11 cellular contexts compared by ENCODE assay signal in the genomic region with DNA sequence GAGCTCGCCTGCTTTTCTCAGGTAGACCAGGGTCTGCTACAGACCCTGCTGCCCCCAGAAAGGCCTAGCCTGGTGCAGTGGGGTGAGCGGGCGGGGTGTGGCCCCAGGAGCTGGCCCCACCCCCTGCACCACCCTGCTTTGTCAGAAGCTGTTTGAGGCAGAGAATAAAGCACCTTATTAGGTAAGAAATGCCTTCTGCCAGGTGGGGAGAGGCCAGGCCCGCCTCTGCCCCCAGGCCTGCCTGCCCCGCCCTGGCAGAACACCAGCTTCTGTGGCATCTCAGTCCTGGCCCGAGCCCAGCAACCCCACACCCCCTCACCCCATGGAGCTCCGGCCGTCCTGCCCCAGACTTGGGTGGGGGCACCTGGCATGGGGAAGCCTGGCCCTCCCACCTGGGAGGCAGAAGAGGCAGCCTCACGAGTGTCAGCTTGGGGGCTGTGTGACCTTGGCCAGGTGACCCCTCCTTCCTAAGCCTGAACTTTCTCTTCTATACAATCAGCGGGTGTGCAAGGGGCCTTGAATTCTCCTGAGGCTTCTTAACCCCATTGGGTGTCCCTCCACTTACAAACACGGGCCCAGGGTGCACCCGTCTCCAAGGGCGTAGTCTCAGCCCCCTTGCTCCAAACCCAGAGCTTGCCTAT. TPM values are rescaled to one million over a fixed set of nuclear protein-coding genes. Genes with fewer than 3 reads are reported as not detected.
A peak's percentile ranks its signal among the peaks of the same experiment; 100 is the strongest.
DNase-seq lines count a peak whose midpoint lies in the region; ATAC-seq, FAIRE-seq and TF ChIP-seq lines count a peak whose summit lies in the region.
"Had no signal": no experiment of that assay in that cellular context is flagged by ENCODE, and none has a peak within 500 bp of the region (broad histone marks: within the 10 kb centered on the region; RNA-seq: fewer than 3 reads in every experiment).

No MANE protein-coding gene starts in this region.

- H2AK5ac ChIP-seq in mesendoderm (ENCODE audit: low read length), result no peak overlapping the region

- H4K20me1 ChIP-seq in HepG2 (ENCODE audit: insufficient read depth, low read length), result no peaks in the 10 kb centered on the region

- H3K4me2 ChIP-seq in HepG2 (ENCODE audit: low read depth, low read length) (no peak overlapping the region), mesendoderm (ENCODE audit: low read length) (no peak overlapping the region)

- intact Hi-C loops in right lobe of liver (cut with DNase I) (no loop called here), HepG2 (cut with micrococcal nuclease; ENCODE audit: unreplicated experiment) (no loop called here), breast epithelium (cut with DNase I; ENCODE audit: low total_unique reads) (loop anchor here (5.0 to 10.0 kb wide), 2 partner anchors 66 to 724 kb away; no protein-coding TSS in a partner anchor)

- no peak overlapping the region for H4K8ac ChIP-seq in mesendoderm (ENCODE audit: low read depth, low read length)

- no peak overlapping the region for H4K5ac ChIP-seq in mesendoderm (ENCODE audit: low read length)

- FAIRE-seq in HepG2 (lab: Jason Lieb, UNC), result no peak
- no peak for FAIRE-seq in GM12892 (lab: Jason Lieb, UNC)

- 73% methylated on average over 5 of the region's 13 CpGs for WGBS in right lobe of liver (ENCODE audit: insufficient coverage, low coverage, low lambda C conversion rate, missing lambda C conversion rate)
- 92% methylated on average over 2 of the region's 13 CpGs for WGBS in HepG2 (ENCODE audit: low lambda C conversion rate)
- no CpG with 5 or more reads among the region's 13 CpGs for WGBS in mesendoderm (ENCODE audit: extremely low coverage, insufficient coverage, low lambda C conversion rate)

- TF ChIP-seq RAD21 in HepG2 (CRISPR knock-in tag; IDR thresholded peaks at IDR 0.05), result no peak

- no peak for TF ChIP-seq POLR2A in right lobe of liver (IDR thresholded peaks at IDR 0.05)
- TF ChIP-seq POLR2A in HepG2 (IDR thresholded peaks at IDR 0.05; ENCODE audit: insufficient read depth in 1 of 2, low read depth in 2 of 2, low read length in 2 of 2), result no peak
- no peak for TF ChIP-seq POLR2A in breast epithelium (IDR thresholded peaks at IDR 0.05)
- no peak for TF ChIP-seq POLR2A in GM12892 (IDR thresholded peaks at IDR 0.05; ENCODE audit: low read depth, low read length)

- no TSS peak for BruUV-seq in HepG2 (replicated peaks; lab: Mats Ljungman, UMichigan)

- ATAC-seq in right lobe of liver (peak in 2 of 4 donors; percentile 2 to 8), HepG2 (no peak), HG03039 (IDR thresholded peaks at IDR 0.05; ENCODE audit: unreplicated experiment) (no peak)

- no peak overlapping the region for H2BK5ac ChIP-seq in mesendoderm (ENCODE audit: low read length)

- DNase-seq in right lobe of liver (peak in 2 of 3 donors; percentile 49 to 60), HepG2 (ENCODE audit: low spot score) (no peak), breast epithelium (ENCODE audit: low spot score in 2 of 2) (peak; percentile 95 to 97), mesendoderm (no peak), GM12892 (ENCODE audit: insufficient read length) (no peak), GDM1 (lab: John Stamatoyannopoulos, UW) (no peak), AG20443 (ENCODE audit: low spot score) (no peak)
- DNase-seq: activated CD8-positive, alpha-beta memory T cell treated with anti-CD3 and anti-CD28 coated beads, Interleukin-2, amount 50 U/mL, for 4 hours; DND-41 had no signal

- no peaks in the 10 kb centered on the region for H3K36me3 ChIP-seq in right lobe of liver
- no peaks in the 10 kb centered on the region for H3K36me3 ChIP-seq in HepG2 (replicated peaks in 1 of 2; ENCODE audit: control insufficient read depth in 1 of 2, insufficient read depth in 2 of 2, low read length in 2 of 2)
- H3K36me3 ChIP-seq in breast epithelium, result no peaks in the 10 kb centered on the region
- no peaks in the 10 kb centered on the region for H3K36me3 ChIP-seq in mesendoderm (ENCODE audit: control insufficient read depth, insufficient read depth, low read length)

- H3K79me1 ChIP-seq in mesendoderm (ENCODE audit: low read length), result no peaks in the 10 kb centered on the region

- peak overlapping the region; percentile 42 for H3K4ac ChIP-seq in mesendoderm (ENCODE audit: low read depth, low read length)

- CTCF ChIA-PET in HepG2 (lab: Yijun Ruan, JAX; ENCODE audit: low intra/inter-chr PET ratio, low total read pairs), result no interaction called here

- H3K79me2 ChIP-seq in HepG2 (ENCODE audit: insufficient read depth, low read length), result no peaks in the 10 kb centered on the region
- no peaks in the 10 kb centered on the region for H3K79me2 ChIP-seq in mesendoderm (ENCODE audit: control insufficient read depth, insufficient read depth, low read length)

- H3K9me3 ChIP-seq in right lobe of liver (no peaks in the 10 kb centered on the region), HepG2 (ENCODE audit: low read length) (no peaks in the 10 kb centered on the region), breast epithelium (no peaks in the 10 kb centered on the region)

- POLR2A ChIA-PET in HepG2 (lab: Yijun Ruan, JAX), result no interaction called here

- TF ChIP-seq CTCF in right lobe of liver (IDR thresholded peaks at IDR 0.05) (no peak), HepG2 (CRISPR knock-in tag; IDR thresholded peaks at IDR 0.05) (no peak), breast epithelium (IDR thresholded peaks at IDR 0.05) (no peak)

- no peak overlapping the region for H3K4me3 ChIP-seq in right lobe of liver
- no peak overlapping the region for H3K4me3 ChIP-seq in HepG2 (replicated peaks in 1 of 3; ENCODE audit: insufficient read depth in 1 of 3, low read depth in 2 of 3, low read length in 3 of 3)
- peak overlapping the region in 1 of 3 donors; percentile 24 for H3K4me3 ChIP-seq in breast epithelium
- H3K4me3 ChIP-seq in mesendoderm (ENCODE audit: low read length), result no peak overlapping the region

- H3K9ac ChIP-seq in HepG2 (ENCODE audit: insufficient read depth, low read depth, low read length), result no peak overlapping the region
- peak overlapping the region; percentile 45 for H3K9ac ChIP-seq in mesendoderm (ENCODE audit: low read length)

- TF ChIP-seq EP300 in HepG2 (IDR thresholded peaks at IDR 0.05; ENCODE audit: low read depth in 2 of 2, low read length in 2 of 2) (no peak), HepG2 (CRISPR knock-in tag; IDR thresholded peaks at IDR 0.05; ENCODE audit: borderline replicate concordance) (no peak)

- H2BK120ac ChIP-seq in mesendoderm (ENCODE audit: low read depth, low read length), result no peak overlapping the region

- no peak overlapping the region for H3K23ac ChIP-seq in mesendoderm (ENCODE audit: low read length)

- in situ Hi-C loops in HepG2 (cut with HindIII; ENCODE audit: extremely low pct_ligation_motif_present, low pct_unique_long_range_greater_than_20kb), result loop anchor here (5.0 to 25.0 kb wide), 4 partner anchors 179 to 839 kb away; no protein-coding TSS in a partner anchor

- H3K18ac ChIP-seq in mesendoderm (ENCODE audit: low read length), result no peak overlapping the region

- H3K4me1 ChIP-seq in right lobe of liver (no peaks in the 10 kb centered on the region), HepG2 (ENCODE audit: insufficient read depth, low read length) (peaks cover 7% of the 10 kb centered on the region; the same call in 1 of the 2 replicates), breast epithelium (peaks cover 15 to 67% of the 10 kb centered on the region in 2 donors), mesendoderm (ENCODE audit: control insufficient read depth, low read depth, low read length) (peaks cover 2% of the 10 kb centered on the region)

- no peak overlapping the region for H2BK15ac ChIP-seq in mesendoderm (replicated peaks; ENCODE audit: low read depth)

- peak overlapping the region; percentile 51 for H3K56ac ChIP-seq in mesendoderm (ENCODE audit: low read length)

- H3K27me3 ChIP-seq in right lobe of liver (no peaks in the 10 kb centered on the region), HepG2 (ENCODE audit: control insufficient read depth in 1 of 2, insufficient read depth in 2 of 2, low read length in 2 of 2) (0 out of 5 replicates have a peak, but pooled peaks cover 0 to 1% of the 10 kb centered on the region in 2 experiments), breast epithelium (no peaks in the 10 kb centered on the region), mesendoderm (ENCODE audit: insufficient read depth, low read length, poor library complexity) (no peaks in the 10 kb centered on the region)

- no peak overlapping the region for H2AFZ ChIP-seq in HepG2 (ENCODE audit: low read length)

- H3K27ac ChIP-seq in right lobe of liver (peak overlapping the region in 1 of 3 donors; percentile 26), HepG2 (ENCODE audit: extremely low read length, insufficient read depth, low read length) (no peak overlapping the region), breast epithelium (peak overlapping the region; percentile 100), mesendoderm (ENCODE audit: low read depth, low read length) (no peak overlapping the region)
- H3K27ac ChIP-seq: HL-60 had no signal

RNA-seq across cellular contexts. Expression of a gene that starts 43.2 kb away (rescaled TPM):
- under 1 TPM; 0.09 to 0.51 (median 0.15) TPM for total RNA-seq in right lobe of liver
- total RNA-seq in HepG2 (2016; rRNA removed; fragmentation: Illumina TruSeq; extraction: Trizol), result 0.27 and 0.58 TPM in 2 replicates
- 0.10 TPM in 1 of 2 replicates, not detected in the other for total RNA-seq in HepG2 (2016; cell fraction: cytosol; rRNA removed; fragmentation: Illumina TruSeq; extraction: Trizol; ENCODE audit: low read depth)
- total RNA-seq in HepG2 (2016; cell fraction: insoluble cytoplasmic fraction; rRNA removed; fragmentation: Illumina TruSeq; extraction: Trizol), result 0.37 and 0.39 TPM in 2 replicates
- total RNA-seq in HepG2 (2016; cell fraction: membrane; rRNA removed; fragmentation: Illumina TruSeq; extraction: Trizol), result 0.34 and 0.38 TPM in 2 replicates
- total RNA-seq in HepG2 (2016; cell fraction: nucleus; rRNA removed; fragmentation: Illumina TruSeq; extraction: Trizol), result 0.41 and 0.53 TPM in 2 replicates
- polyA plus RNA-seq in HepG2 (2011; rRNA removed), result 0.53 and 0.76 TPM in 2 replicates
- polyA plus RNA-seq in HepG2 (2011; cell fraction: cytosol; rRNA removed), result 0.43 and 0.69 TPM in 2 replicates
- 0.71 and 0.74 TPM in 2 replicates for polyA plus RNA-seq in HepG2 (2011; cell fraction: nucleus; rRNA removed)
- 0.08 and 0.25 TPM in 2 replicates for polyA plus RNA-seq in HepG2 (2012)
- polyA plus RNA-seq in HepG2 (2016; cell fraction: cytosol; fragmentation: Illumina TruSeq; extraction: Trizol; ENCODE audit: low read depth), result 0.09 and 0.11 TPM in 2 replicates
- polyA plus RNA-seq in HepG2 (2016; cell fraction: insoluble cytoplasmic fraction; fragmentation: Illumina TruSeq; extraction: Trizol; ENCODE audit: low read depth), result 0.62 and 0.85 TPM in 2 replicates
- 0.37 and 0.48 TPM in 2 replicates for polyA plus RNA-seq in HepG2 (2016; cell fraction: membrane; fragmentation: Illumina TruSeq; extraction: Trizol; ENCODE audit: low read depth)
- 0.92 and 1.2 TPM in 2 replicates for polyA plus RNA-seq in HepG2 (2016; cell fraction: nucleus; fragmentation: Illumina TruSeq; extraction: Trizol; ENCODE audit: insufficient read depth, low read depth)
- polyA minus RNA-seq in HepG2 (2011; rRNA and poly(A)+ RNA removed; ENCODE audit: low replicate concordance), result 1.4 and 134 TPM in 2 replicates
- polyA minus RNA-seq in HepG2 (2011; cell fraction: cytosol; rRNA and poly(A)+ RNA removed), result 0.70 and 1.1 TPM in 2 replicates
- polyA minus RNA-seq in HepG2 (2011; cell fraction: nucleus; rRNA and poly(A)+ RNA removed), result 0.26 and 0.62 TPM in 2 replicates
- 1 to 10 TPM in 2 of 3 donors, not detected in 1; 2.9 to 9.8 TPM for total RNA-seq in breast epithelium
- polyA plus RNA-seq in mesendoderm (2013, experiment 1 of 2), result 0.21 TPM
- polyA plus RNA-seq in mesendoderm (2013, experiment 2 of 2), result 0.24 TPM
- polyA plus RNA-seq in GM12892 (2012; ENCODE audit: missing spikeins), result not detected

Comparison
In these comparisons a context has a peak if more than half of its experiments do, and no peak if none do; other contexts are left out.
1. DNase-seq: peak in right lobe of liver (2 of 3) and breast epithelium (2 of 2); none in HepG2 (single experiment), mesendoderm (single experiment), GM12892 (single experiment), GDM1 (single experiment) and AG20443 (single experiment).
2. H3K27ac ChIP-seq: peak in breast epithelium (2 of 2); none in HepG2 (single experiment) and mesendoderm (single experiment).